In the genomic region with DNA sequence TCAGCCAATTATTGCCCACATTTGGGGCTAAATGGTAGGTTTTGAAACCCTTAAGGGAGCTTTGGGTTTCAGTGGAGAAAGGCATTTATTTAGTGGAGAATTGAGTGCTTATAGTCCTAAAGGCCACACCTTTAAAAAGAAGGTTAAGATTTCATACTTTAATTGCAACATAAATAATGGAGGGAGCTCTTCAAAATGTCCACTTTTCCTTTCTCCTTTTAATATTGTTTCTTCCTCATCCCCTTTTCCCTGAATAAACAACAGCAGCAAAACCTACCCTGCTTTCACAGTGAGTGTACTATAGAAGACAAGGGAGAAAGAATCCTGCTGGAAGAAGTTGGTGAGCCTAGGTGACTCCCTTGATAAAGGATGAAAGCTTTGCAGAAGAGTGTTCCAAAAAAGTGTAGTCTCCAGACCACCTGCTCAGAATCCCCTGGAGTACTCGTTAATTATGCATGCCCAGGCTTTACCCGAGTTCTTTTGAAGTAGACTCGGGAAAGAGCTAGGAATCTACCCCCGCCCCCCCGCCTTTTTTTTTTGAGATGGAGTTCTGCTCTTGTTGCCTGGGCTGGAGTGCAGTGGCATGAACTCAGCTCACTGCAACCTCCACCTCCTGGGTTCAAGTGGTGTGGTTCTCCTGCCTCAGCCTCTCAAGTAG, we compare ENCODE assay signal across 14 cellular contexts. TPM values are rescaled to one million over a fixed set of nuclear protein-coding genes. Genes with fewer than 3 reads are reported as not detected.
DNase-seq lines count a peak whose midpoint lies in the region; ATAC-seq, FAIRE-seq and TF ChIP-seq lines count a peak whose summit lies in the region.
"Had no signal": no experiment of that assay in that cellular context is flagged by ENCODE, and none has a peak within 500 bp of the region (broad histone marks: within the 10 kb centered on the region; RNA-seq: fewer than 3 reads in every experiment).

No MANE protein-coding gene starts in this region.

- CTCF ChIA-PET in A549 (lab: Yijun Ruan, JAX): interaction anchor here (0.8 to 13.7 kb wide), 5 partner anchors 8 to 81 kb away, joined by 3 to 155 read pairs (median 4); partner anchors contain the start of genes EID3 and TXNRD1

- no peaks in the 10 kb centered on the region for H3K27me3 ChIP-seq in brain microvascular endothelial cell (replicated peaks)
- H3K27me3 ChIP-seq: dorsolateral prefrontal cortex had no signal

- no peak for ATAC-seq in A549
- no peak for ATAC-seq in HG02852 (IDR thresholded peaks at IDR 0.05; ENCODE audit: unreplicated experiment)
- ATAC-seq in HG02763 (IDR thresholded peaks at IDR 0.05; ENCODE audit: unreplicated experiment): no peak
- ATAC-seq: naive thymus-derived CD4-positive, alpha-beta T cell had no signal

- POLR2A ChIA-PET in A549 (lab: Yijun Ruan, JAX): interaction anchor here (0.9 to 8.6 kb wide), 7 partner anchors 8 to 115 kb away, joined by 3 to 190 read pairs (median 14); partner anchors contain the start of genes EID3 and TXNRD1

- H3K4me2 ChIP-seq in A549: peak overlapping the region; percentile 97

- DNase-seq in A549 (ENCODE audit: low read depth in 1 of 2, low spot score in 1 of 2) (peak in 1 of 2 experiments; percentile 53), ELF-1 (ENCODE audit: low read depth, low spot score) (peak; percentile 65), NCI-H524 treated with DMSO at 0.1 percent for 48 hours (lab: John Stamatoyannopoulos, UW) (peak; percentile 27), fibroblast of villous mesenchyme (ENCODE audit: low read depth) (no peak), HK-2 (ENCODE audit: unreplicated experiment) (no peak), brain microvascular endothelial cell (no peak)
- DNase-seq: activated effector memory CD4-positive, alpha-beta T cell treated with Interleukin-2 at 50 U/mL for 16 hours; dorsolateral prefrontal cortex; naive thymus-derived CD4-positive, alpha-beta T cell; NCI-H1436; retina had no signal

- in situ Hi-C loops in brain microvascular endothelial cell (cut with HindIII; ENCODE audit: low pct_ligation_motif_present, low sequenced_read_pairs): no loop called here

- H3K4me1 ChIP-seq in A549: peaks cover 48% of the 10 kb centered on the region

- peaks cover 52% of the 10 kb centered on the region for H3K36me3 ChIP-seq in brain microvascular endothelial cell (replicated peaks)

- no peak for TF ChIP-seq RAD21 in A549 (conservative IDR thresholded peaks at IDR 0.05 in 1 of 2, IDR thresholded peaks at IDR 0.05 in 1 of 2)

- H3K4me3 ChIP-seq in A549: peak overlapping the region; percentile 68
- peak overlapping the region; percentile 2 for H3K4me3 ChIP-seq in fibroblast of villous mesenchyme (ENCODE audit: low read depth, low read length)
- H3K4me3 ChIP-seq in brain microvascular endothelial cell (ENCODE audit: low read depth, low read length): no peak overlapping the region
- H3K4me3 ChIP-seq: dorsolateral prefrontal cortex had no signal

- WGBS in A549 (ENCODE audit: missing lambda C conversion rate): 1% methylated on average over 5 of the region's 5 CpGs

- TF ChIP-seq CTCF in A549 (IDR thresholded peaks at IDR 0.05) (no peak), fibroblast of villous mesenchyme (IDR thresholded peaks at IDR 0.05; ENCODE audit: insufficient read depth, low read depth, low read length) (no peak), brain microvascular endothelial cell (IDR thresholded peaks at IDR 0.05; ENCODE audit: low read depth, low read length, missing control alignments) (no peak)

- H3K27ac ChIP-seq in A549 (peak overlapping the region; percentile 94 to 98), brain microvascular endothelial cell (no peak overlapping the region)
- H3K27ac ChIP-seq: dorsolateral prefrontal cortex had no signal

- H3K9me3 ChIP-seq in A549: no peaks in the 10 kb centered on the region

- FAIRE-seq in A549 (lab: Jason Lieb, UNC): no peak
- FAIRE-seq: D721Med had no signal

- TF ChIP-seq EP300 in A549 (IDR thresholded peaks at IDR 0.05): no peak

- no peak for TF ChIP-seq POLR2A in A549 (IDR thresholded peaks at IDR 0.05; ENCODE audit: low read length)

TF ChIP-seq in A549, 52 proteins besides CTCF, POLR2A, EP300 and RAD21 (continues in another document):
- TF ChIP-seq EHF (CRISPR knock-in tag; IDR thresholded peaks at IDR 0.05) (peak; percentile 78), SMC3 (IDR thresholded peaks at IDR 0.05) (no peak), SREBF2 (IDR thresholded peaks at IDR 0.05) (no peak), MAX (IDR thresholded peaks at IDR 0.05) (no peak), CEBPB (IDR thresholded peaks at IDR 0.05) (no peak), HOXB5 (CRISPR knock-in tag; IDR thresholded peaks at IDR 0.05) (peak; percentile 18; the same call in 1 of the 2 replicates), MYC (IDR thresholded peaks at IDR 0.05; ENCODE audit: borderline replicate concordance, low read length) (no peak), JUN (IDR thresholded peaks at IDR 0.05) (peak; percentile 39 to 81; a peak in 3 of 5 replicates), USF2 (IDR thresholded peaks at IDR 0.05) (no peak), CHD4 (IDR thresholded peaks at IDR 0.05; ENCODE audit: borderline replicate concordance) (no peak), POLR2AphosphoS2 (conservative IDR thresholded peaks at IDR 0.05; ENCODE audit: low read length) (peak; percentile 65), FOSL2 (IDR thresholded peaks at IDR 0.05) (no peak), FOSL2 (CRISPR knock-in tag; IDR thresholded peaks at IDR 0.05) (no peak), KDM1A (IDR thresholded peaks at IDR 0.05; ENCODE audit: low read depth) (no peak), NR3C1 (IDR thresholded peaks at IDR 0.05) (no peak), CHD2 (IDR thresholded peaks at IDR 0.05; ENCODE audit: low read length, partially characterized antibody) (no peak), ATOH8 (CRISPR knock-in tag; IDR thresholded peaks at IDR 0.05; ENCODE audit: low read depth) (0 out of 2 replicates have a peak, but pooled peaks have one; percentile 19), HEYL (CRISPR knock-in tag; IDR thresholded peaks at IDR 0.05) (no peak), ESRRA (IDR thresholded peaks at IDR 0.05; ENCODE audit: borderline replicate concordance, low read length) (no peak), ZSCAN20 (CRISPR knock-in tag; IDR thresholded peaks at IDR 0.05) (no peak), FOXS1 (CRISPR knock-in tag; IDR thresholded peaks at IDR 0.05) (peak; percentile 66; the same call in 1 of the 2 replicates), TFCP2L1 (CRISPR knock-in tag; IDR thresholded peaks at IDR 0.05) (peak; percentile 69; the same call in 1 of the 2 replicates), CBX8 (IDR thresholded peaks at IDR 0.05) (no peak), ZC3H11A (IDR thresholded peaks at IDR 0.05) (no peak), RARB (CRISPR knock-in tag; IDR thresholded peaks at IDR 0.05) (peak; percentile 93), HOXA7 (CRISPR knock-in tag; IDR thresholded peaks at IDR 0.05) (peak; percentile 97), ZFP36 (IDR thresholded peaks at IDR 0.05; ENCODE audit: borderline replicate concordance, partially characterized antibody) (no peak)
- TF ChIP-seq, protein P1, sequence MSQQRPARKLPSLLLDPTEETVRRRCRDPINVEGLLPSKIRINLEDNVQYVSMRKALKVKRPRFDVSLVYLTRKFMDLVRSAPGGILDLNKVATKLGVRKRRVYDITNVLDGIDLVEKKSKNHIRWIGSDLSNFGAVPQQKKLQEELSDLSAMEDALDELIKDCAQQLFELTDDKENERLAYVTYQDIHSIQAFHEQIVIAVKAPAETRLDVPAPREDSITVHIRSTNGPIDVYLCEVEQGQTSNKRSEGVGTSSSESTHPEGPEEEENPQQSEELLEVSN (IDR thresholded peaks at IDR 0.05; ENCODE audit: borderline replicate concordance, low read depth): no peak
- TF ChIP-seq, protein P2, sequence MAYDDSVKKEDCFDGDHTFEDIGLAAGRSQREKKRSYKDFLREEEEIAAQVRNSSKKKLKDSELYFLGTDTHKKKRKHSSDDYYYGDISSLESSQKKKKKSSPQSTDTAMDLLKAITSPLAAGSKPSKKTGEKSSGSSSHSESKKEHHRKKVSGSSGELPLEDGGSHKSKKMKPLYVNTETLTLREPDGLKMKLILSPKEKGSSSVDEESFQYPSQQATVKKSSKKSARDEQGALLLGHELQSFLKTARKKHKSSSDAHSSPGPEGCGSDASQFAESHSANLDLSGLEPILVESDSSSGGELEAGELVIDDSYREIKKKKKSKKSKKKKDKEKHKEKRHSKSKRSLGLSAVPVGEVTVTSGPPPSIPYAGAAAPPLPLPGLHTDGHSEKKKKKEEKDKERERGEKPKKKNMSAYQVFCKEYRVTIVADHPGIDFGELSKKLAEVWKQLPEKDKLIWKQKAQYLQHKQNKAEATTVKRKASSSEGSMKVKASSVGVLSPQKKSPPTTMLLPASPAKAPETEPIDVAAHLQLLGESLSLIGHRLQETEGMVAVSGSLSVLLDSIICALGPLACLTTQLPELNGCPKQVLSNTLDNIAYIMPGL (CRISPR knock-in tag; IDR thresholded peaks at IDR 0.05; ENCODE audit: borderline replicate concordance): 0 out of 2 replicates have a peak, but pooled peaks have one; percentile 43

RNA-seq across cellular contexts. Expression of gene EID3, which starts 11.5 kb away (rescaled TPM):
- 9.3 and 12.2 TPM in 2 replicates for polyA plus RNA-seq in A549 (2011; rRNA removed)
- polyA plus RNA-seq in A549 (2012; cell fraction: cytosol; rRNA removed): 7.2 and 10.3 TPM in 2 replicates
- polyA plus RNA-seq in A549 (2012; cell fraction: nucleus; rRNA removed): 50.2 and 53.0 TPM in 2 replicates
- polyA plus RNA-seq in A549 (2017; fragmentation: RNase III; extraction: RNeasy Plus Mini Kit Qiagen cat#74134 plus additional on column Dnase treatment): 6.8 to 7.5 TPM (median 6.9 TPM) in 3 replicates
- 20.7 and 22.7 TPM in 2 replicates for polyA minus RNA-seq in A549 (2011; rRNA and poly(A)+ RNA removed)
- 11.6 and 25.0 TPM in 2 replicates for total RNA-seq in fibroblast of villous mesenchyme

Comparison
In these comparisons a context has a peak if more than half of its experiments do, and no peak if none do; other contexts are left out.
1. DNase-seq: peak in ELF-1 (single experiment) and NCI-H524 treated with DMSO at 0.1 percent for 48 hours (single experiment); none in fibroblast of villous mesenchyme (single experiment), HK-2 (single experiment) and brain microvascular endothelial cell (single experiment).